30 cellular contexts compared by ENCODE assay signal in the genomic region with DNA sequence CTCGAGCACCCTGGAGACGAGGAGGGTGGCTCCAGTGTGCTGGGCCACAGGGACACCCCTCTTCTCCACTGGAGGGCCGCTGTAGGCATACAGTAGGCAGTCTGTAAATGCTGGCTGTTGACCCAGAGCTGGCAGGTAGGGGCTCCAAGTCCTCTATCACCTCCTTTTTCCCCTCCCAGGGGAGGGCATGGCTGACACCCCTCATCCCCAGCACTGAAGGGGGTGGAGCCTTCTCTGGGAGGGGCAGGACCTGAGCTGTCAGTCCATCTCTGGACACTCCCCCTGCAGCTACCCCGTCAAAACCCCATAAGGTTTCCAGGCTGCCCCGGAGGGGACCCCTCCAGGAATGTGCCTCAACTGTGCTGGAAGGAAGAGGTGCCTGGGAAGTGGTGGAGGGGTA. TPM values are rescaled to one million over a fixed set of nuclear protein-coding genes. Genes with fewer than 3 reads are reported as not detected.
DNase-seq lines count a peak whose midpoint lies in the region; ATAC-seq and TF ChIP-seq lines count a peak whose summit lies in the region.
"Had no signal": no experiment of that assay in that cellular context is flagged by ENCODE, and none has a peak within 500 bp of the region (broad histone marks: within the 10 kb centered on the region; RNA-seq: fewer than 3 reads in every experiment).

No MANE protein-coding gene starts in this region.

- peaks cover 0 to 50% (median 0%) of the 10 kb centered on the region in 11 experiments; a peak in 9 of 22 replicates for H3K27me3 ChIP-seq in BLaER1 treated with 17β-estradiol and CSF1 and Interleukin-3, amounts not matched to agents 10 nM and 100 nM
- H3K27me3 ChIP-seq in esophagus muscularis mucosa (peaks cover 0 to 63% (median 14%) of the 10 kb centered on the region in 4 donors), neural progenitor cell (peaks cover 56% of the 10 kb centered on the region)
- peaks cover 43% of the 10 kb centered on the region for H3K27me3 ChIP-seq in CD4-positive, alpha-beta T cell (ENCODE audit: control insufficient read depth, insufficient read depth, low read length)
- H3K27me3 ChIP-seq: ascending aorta, ovary had no signal

- no peaks in the 10 kb centered on the region for H3K9me3 Mint-ChIP-seq in neural progenitor cell
- H3K9me3 Mint-ChIP-seq in CD4-positive, alpha-beta T cell = no peaks in the 10 kb centered on the region
- H3K9me3 Mint-ChIP-seq: activated naive CD4-positive, alpha-beta T cell treated with anti-CD3 and anti-CD28 coated beads, Interleukin-2, amount 50 U/mL, for 72 hours; activated T-helper 17 cell treated with anti-CD3 and anti-CD28 coated beads, Interleukin-2, amount 50 U/mL, for 72 hours; CD4-positive, alpha-beta memory T cell; naive thymus-derived CD8-positive, alpha-beta T cell; stimulated activated naive CD8-positive, alpha-beta T cell treated with anti-CD3 and anti-CD28 coated beads, Interleukin-15, amount 100 ng/mL, for 72 hours had no signal

- intact Hi-C loops in esophagus muscularis mucosa (cut with DNase I) = no loop called here
- intact Hi-C loops in CD4-positive, alpha-beta T cell (cut with DNase I, micrococcal nuclease) = no loop called here

- WGBS in esophagus muscularis mucosa = 84% methylated on average over 5 of the region's 5 CpGs

- H3K4me3 ChIP-seq in BLaER1 treated with 17β-estradiol and CSF1 and Interleukin-3, amounts not matched to agents 10 nM and 100 nM = peak overlapping the region; percentile 57 to 86 (median 69); a peak in 19 of 20 replicates
- H3K4me3 ChIP-seq in esophagus muscularis mucosa (peak overlapping the region in 3 of 4 donors; percentile 54 to 59 (median 55)), neural progenitor cell (no peak overlapping the region)
- H3K4me3 ChIP-seq: HAP-1, ovary had no signal

- no peak overlapping the region for H3K27ac Mint-ChIP-seq in neural progenitor cell
- H3K27ac Mint-ChIP-seq in CD4-positive, alpha-beta T cell = no peak overlapping the region
- H3K27ac Mint-ChIP-seq: activated naive CD4-positive, alpha-beta T cell treated with anti-CD3 and anti-CD28 coated beads, Interleukin-2, amount 50 U/mL, for 72 hours; activated T-helper 17 cell treated with anti-CD3 and anti-CD28 coated beads, Interleukin-2, amount 50 U/mL, for 72 hours; CD4-positive, alpha-beta memory T cell; IgD-negative memory B cell; stimulated activated naive CD8-positive, alpha-beta T cell treated with anti-CD3 and anti-CD28 coated beads, Interleukin-15, amount 100 ng/mL, for 72 hours had no signal

- no peak overlapping the region for H2AFZ ChIP-seq in neural progenitor cell (replicated peaks)

- H3K9ac ChIP-seq in BLaER1 treated with 17β-estradiol and CSF1 and Interleukin-3, amounts not matched to agents 10 nM and 100 nM = peak overlapping the region; percentile 44 to 88 (median 77); a peak in 19 of 22 replicates
- no peak overlapping the region for H3K9ac ChIP-seq in neural progenitor cell

- DNase-seq in HEK293T (ENCODE audit: extremely low spot score) (no peak), esophagus muscularis mucosa (ENCODE audit: extremely low spot score) (no peak), neural progenitor cell (ENCODE audit: low spot score) (no peak)
- no peak for DNase-seq in CD4-positive, alpha-beta T cell
- no peak for DNase-seq in stimulated activated CD4-positive, alpha-beta T cell treated with anti-CD3 and anti-CD28 coated beads, Interleukin-1b, Interleukin-23, amount 100 ng/mL, for 48 hours
- DNase-seq: activated CD4-positive, alpha-beta T cell treated with anti-CD3 and anti-CD28 coated beads, Interleukin-2, amount 50 U/mL, for 1 hour; activated CD8-positive, alpha-beta memory T cell treated with anti-CD3 and anti-CD28 coated beads, Interleukin-2, amount 50 U/mL, for 48 hours; CD4-positive, alpha-beta memory T cell; DMS153; GDM1; midbrain; naive thymus-derived CD8-positive, alpha-beta T cell; NCI-H2029 treated with DMSO at 0.1 percent for 48 hours; NCI-H345; NCI-H748 treated with DMSO at 0.1 percent for 48 hours; ovary; stimulated activated naive CD8-positive, alpha-beta T cell treated with anti-CD3 and anti-CD28 coated beads, Interleukin-15, amount 100 ng/mL, for 72 hours; tibial artery; WERI-Rb-1 had no signal

- H3K4me1 Mint-ChIP-seq in neural progenitor cell = peaks cover 21% of the 10 kb centered on the region
- peaks cover 5% of the 10 kb centered on the region for H3K4me1 Mint-ChIP-seq in CD4-positive, alpha-beta T cell (ENCODE audit: low read depth)
- H3K4me1 Mint-ChIP-seq: activated T-helper 17 cell treated with anti-CD3 and anti-CD28 coated beads, Interleukin-2, amount 50 U/mL, for 72 hours had no signal

- H3K27me3 Mint-ChIP-seq in neural progenitor cell (ENCODE audit: insufficient read depth, low read depth) = peaks cover 20% of the 10 kb centered on the region
- H3K27me3 Mint-ChIP-seq in CD4-positive, alpha-beta T cell = peaks cover 34% of the 10 kb centered on the region

- no peaks in the 10 kb centered on the region for H3K79me2 ChIP-seq in neural progenitor cell (ENCODE audit: low read depth)

- no peak for TF ChIP-seq CTCF in esophagus muscularis mucosa (IDR thresholded peaks at IDR 0.05)
- no peak for TF ChIP-seq CTCF in neural progenitor cell (IDR thresholded peaks at IDR 0.05)
- no peak for TF ChIP-seq CTCF in CD4-positive, alpha-beta T cell (IDR thresholded peaks at IDR 0.05)

- peaks cover 0 to 63% (median 52%) of the 10 kb centered on the region in 11 experiments; a peak in 18 of 22 replicates for H4K20me1 ChIP-seq in BLaER1 treated with 17β-estradiol and CSF1 and Interleukin-3, amounts not matched to agents 10 nM and 100 nM
- peaks cover 10% of the 10 kb centered on the region for H4K20me1 ChIP-seq in neural progenitor cell (ENCODE audit: low read depth)

- no peak for TF ChIP-seq EP300 in esophagus muscularis mucosa (IDR thresholded peaks at IDR 0.05)

- H3K4me3 Mint-ChIP-seq in neural progenitor cell = no peak overlapping the region
- H3K4me3 Mint-ChIP-seq in CD4-positive, alpha-beta T cell = no peak overlapping the region
- H3K4me3 Mint-ChIP-seq: activated T-helper 17 cell treated with anti-CD3 and anti-CD28 coated beads, Interleukin-2, amount 50 U/mL, for 72 hours; IgD-negative memory B cell had no signal

- no peaks in the 10 kb centered on the region for H3K36me3 Mint-ChIP-seq in neural progenitor cell
- no peaks in the 10 kb centered on the region for H3K36me3 Mint-ChIP-seq in CD4-positive, alpha-beta T cell (ENCODE audit: low read depth)
- H3K36me3 Mint-ChIP-seq: activated naive CD4-positive, alpha-beta T cell treated with anti-CD3 and anti-CD28 coated beads, Interleukin-2, amount 50 U/mL, for 72 hours; CD4-positive, alpha-beta memory T cell; IgD-negative memory B cell had no signal

- no peaks in the 10 kb centered on the region for H3K9me3 ChIP-seq in BLaER1 treated with 17β-estradiol and CSF1 and Interleukin-3, amounts not matched to agents 10 nM and 100 nM (replicated peaks in 1 of 11)
- H3K9me3 ChIP-seq in esophagus muscularis mucosa = no peaks in the 10 kb centered on the region
- no peaks in the 10 kb centered on the region for H3K9me3 ChIP-seq in neural progenitor cell (ENCODE audit: low read depth)
- no peaks in the 10 kb centered on the region for H3K9me3 ChIP-seq in CD4-positive, alpha-beta T cell (ENCODE audit: control insufficient read depth, low read length)
- H3K9me3 ChIP-seq: ascending aorta, HAP-1, ovary, tibial artery had no signal

- H3K36me3 ChIP-seq in BLaER1 treated with 17β-estradiol and CSF1 and Interleukin-3, amounts not matched to agents 10 nM and 100 nM = peaks cover 0 to 29% (median 0%) of the 10 kb centered on the region in 11 experiments; a peak in 6 of 22 replicates
- H3K36me3 ChIP-seq in esophagus muscularis mucosa = no peaks in the 10 kb centered on the region
- H3K36me3 ChIP-seq in neural progenitor cell = no peaks in the 10 kb centered on the region
- H3K36me3 ChIP-seq: ascending aorta, HAP-1, ovary, tibial artery, WERI-Rb-1 had no signal

- TF ChIP-seq POLR2A in esophagus muscularis mucosa (IDR thresholded peaks at IDR 0.05; ENCODE audit: low read depth) = no peak

- no peak for ATAC-seq in CD4-positive, alpha-beta T cell (ENCODE audit: poor library complexity)
- ATAC-seq in HG03108 (IDR thresholded peaks at IDR 0.05; ENCODE audit: unreplicated experiment) (no peak), HG02884 (IDR thresholded peaks at IDR 0.05; ENCODE audit: unreplicated experiment) (no peak)
- ATAC-seq: activated naive CD4-positive, alpha-beta T cell treated with anti-CD3 and anti-CD28 coated beads, Interleukin-2, amount 50 U/mL, for 72 hours; activated T-helper 17 cell treated with anti-CD3 and anti-CD28 coated beads, Interleukin-2, amount 50 U/mL, for 72 hours; left lobe of liver; SK-N-SH treated with all-trans-retinoic acid at 6 μM for 48 hours; stimulated activated naive CD8-positive, alpha-beta T cell treated with anti-CD3 and anti-CD28 coated beads, Interleukin-15, amount 100 ng/mL, for 72 hours had no signal

- peaks cover 23% of the 10 kb centered on the region for H3F3A ChIP-seq in neural progenitor cell (ENCODE audit: low read depth)

- POLR2A ChIA-PET in HEK293T (lab: Yijun Ruan, JAX) = interaction anchor here (0.8 kb wide), 1 partner anchor 133 kb away, joined by 3 read pairs; no protein-coding TSS in a partner anchor
- POLR2A ChIA-PET in CD4-positive, alpha-beta T cell (lab: Charles Lee) = no interaction called here

- peak overlapping the region in 8 of 11 experiments; percentile 68 to 88 (median 78); a peak in 17 of 22 replicates for H3K27ac ChIP-seq in BLaER1 treated with 17β-estradiol and CSF1 and Interleukin-3, amounts not matched to agents 10 nM and 100 nM
- H3K27ac ChIP-seq in esophagus muscularis mucosa (replicated peaks in 1 of 4) = no peak overlapping the region
- no peak overlapping the region for H3K27ac ChIP-seq in neural progenitor cell
- H3K27ac ChIP-seq in CD4-positive, alpha-beta T cell (ENCODE audit: low read depth, low read length) = no peak overlapping the region
- H3K27ac ChIP-seq: ascending aorta, ovary, tibial artery, WERI-Rb-1 had no signal

- CTCF ChIA-PET in HEK293T (lab: Yijun Ruan, JAX) = no interaction called here
- CTCF ChIA-PET in CD4-positive, alpha-beta T cell (lab: Charles Lee) = no interaction called here

- H3K4me2 ChIP-seq in BLaER1 treated with 17β-estradiol and CSF1 and Interleukin-3, amounts not matched to agents 10 nM and 100 nM = peak overlapping the region; percentile 97 to 100 (median 99)
- peak overlapping the region; percentile 96 for H3K4me2 ChIP-seq in neural progenitor cell

- peaks cover 47 to 100% (median 91%) of the 10 kb centered on the region in 10 experiments for H3K4me1 ChIP-seq in BLaER1 treated with 17β-estradiol and CSF1 and Interleukin-3, amounts not matched to agents 10 nM and 100 nM
- H3K4me1 ChIP-seq in esophagus muscularis mucosa = peaks cover 30 to 44% (median 42%) of the 10 kb centered on the region in 4 donors
- peaks cover 40% of the 10 kb centered on the region for H3K4me1 ChIP-seq in neural progenitor cell
- H3K4me1 ChIP-seq: HAP-1 had no signal

RNA-seq across cellular contexts. Expression of a gene that starts 2.4 kb away (rescaled TPM):
- total RNA-seq in esophagus muscularis mucosa (1 to 10 TPM in 3 of 4 donors, under 1 TPM in 1; 0.83 to 2.1 (median 1.5) TPM), neural progenitor cell (ENCODE audit: low replicate concordance) (0.56 and 1.8 TPM in 2 replicates)
- total RNA-seq in CD4-positive, alpha-beta T cell = under 1 TPM in 1 of 2 experiments, not detected in 1; 0.11 TPM
- total RNA-seq: activated naive CD4-positive, alpha-beta T cell treated with anti-CD3 and anti-CD28 coated beads, Interleukin-2, amount 50 U/mL, for 72 hours; CD4-positive, alpha-beta memory T cell; naive thymus-derived CD8-positive, alpha-beta T cell; T-helper 2 cell treated with Interferon-gamma antibody and Interleukin-4, amounts not matched to agents 100 ng/mL and 5 ng/mL, for 36 hours had no signal

Comparison
In these comparisons a context has a peak if more than half of its experiments do, and no peak if none do; other contexts are left out.
1. H3K27ac ChIP-seq: peak in BLaER1 treated with 17β-estradiol and CSF1 and Interleukin-3, amounts not matched to agents 10 nM and 100 nM (8 of 11); none in esophagus muscularis mucosa (0 of 4), neural progenitor cell (single experiment) and CD4-positive, alpha-beta T cell (single experiment).